In genomic region chr13:46206138-46206537, GRCh38 we compare ENCODE assay signal across 16 cellular contexts. TPM values are rescaled to one million over a fixed set of nuclear protein-coding genes. Genes with fewer than 3 reads are reported as not detected.
DNase-seq lines count a peak whose midpoint lies in the region; ATAC-seq and TF ChIP-seq lines count a peak whose summit lies in the region.
"Had no signal": no experiment of that assay in that cellular context is flagged by ENCODE, and none has a peak within 500 bp of the region (broad histone marks: within the 10 kb centered on the region; RNA-seq: fewer than 3 reads in every experiment).

No MANE protein-coding gene starts in this region.

- H3K4me1 Mint-ChIP-seq in CD8-positive, alpha-beta T cell (ENCODE audit: low read depth): peaks cover 43% of the 10 kb centered on the region
- H3K4me1 Mint-ChIP-seq in activated T-helper 17 cell treated with anti-CD3 and anti-CD28 coated beads, Interleukin-2, amount 50 U/mL, for 72 hours: peaks cover 15% of the 10 kb centered on the region
- peaks cover 14 to 64% (median 43%) of the 10 kb centered on the region in 7 donors for H3K4me1 Mint-ChIP-seq in naive thymus-derived CD4-positive, alpha-beta T cell

- H4K20me1 ChIP-seq in Karpas-422 (ENCODE audit: insufficient read depth, low read depth, low read length): no peaks in the 10 kb centered on the region
- H4K20me1 ChIP-seq: BLaER1 treated with 17β-estradiol and CSF1 and Interleukin-3, amounts not matched to agents 10 nM and 100 nM had no signal

- H3K9me3 Mint-ChIP-seq in CD8-positive, alpha-beta T cell: no peaks in the 10 kb centered on the region
- H3K9me3 Mint-ChIP-seq in activated T-helper 17 cell treated with anti-CD3 and anti-CD28 coated beads, Interleukin-2, amount 50 U/mL, for 72 hours: no peaks in the 10 kb centered on the region
- no peaks in the 10 kb centered on the region for H3K9me3 Mint-ChIP-seq in naive thymus-derived CD4-positive, alpha-beta T cell

- H3K4me2 ChIP-seq in Karpas-422 (ENCODE audit: low read depth, low read length, poor library complexity, severe bottlenecking): no peak overlapping the region

- no peak overlapping the region for H2AFZ ChIP-seq in Karpas-422 (ENCODE audit: low read length)

- H3K27ac ChIP-seq in CD8-positive, alpha-beta T cell (ENCODE audit: low read depth, low read length): no peak overlapping the region
- H3K27ac ChIP-seq in Karpas-422 (ENCODE audit: low read length): no peak overlapping the region
- H3K27ac ChIP-seq in naive thymus-derived CD4-positive, alpha-beta T cell (ENCODE audit: low read depth, low read length): no peak overlapping the region
- H3K27ac ChIP-seq: BLaER1 treated with 17β-estradiol and CSF1 and Interleukin-3, amounts not matched to agents 10 nM and 100 nM; SJSA1 had no signal

- TF ChIP-seq CTCF in CD8-positive, alpha-beta T cell (IDR thresholded peaks at IDR 0.05): no peak

- H3K36me3 ChIP-seq in CD8-positive, alpha-beta T cell (ENCODE audit: insufficient read depth, low read length): no peaks in the 10 kb centered on the region
- H3K36me3 ChIP-seq in Karpas-422 (ENCODE audit: insufficient read depth, low read length): no peaks in the 10 kb centered on the region
- H3K36me3 ChIP-seq in naive thymus-derived CD4-positive, alpha-beta T cell (ENCODE audit: control insufficient read depth in 2 of 3, insufficient read depth in 3 of 3, low read length in 3 of 3): no peaks in the 10 kb centered on the region
- no peaks in the 10 kb centered on the region for H3K36me3 ChIP-seq in MG63
- H3K36me3 ChIP-seq: BLaER1 treated with 17β-estradiol and CSF1 and Interleukin-3, amounts not matched to agents 10 nM and 100 nM; SJSA1 had no signal

- no peaks in the 10 kb centered on the region for H3K9me3 ChIP-seq in CD8-positive, alpha-beta T cell (ENCODE audit: low read length)
- H3K9me3 ChIP-seq in Karpas-422 (ENCODE audit: low read length): no peaks in the 10 kb centered on the region
- H3K9me3 ChIP-seq in naive thymus-derived CD4-positive, alpha-beta T cell (ENCODE audit: control insufficient read depth in 2 of 3, low read length in 3 of 3): no peaks in the 10 kb centered on the region
- H3K9me3 ChIP-seq in MG63: no peaks in the 10 kb centered on the region
- H3K9me3 ChIP-seq: SJSA1 had no signal

- no peak overlapping the region for H3K4me3 Mint-ChIP-seq in CD8-positive, alpha-beta T cell
- no peak overlapping the region for H3K4me3 Mint-ChIP-seq in activated T-helper 17 cell treated with anti-CD3 and anti-CD28 coated beads, Interleukin-2, amount 50 U/mL, for 72 hours
- no peak overlapping the region for H3K4me3 Mint-ChIP-seq in naive thymus-derived CD4-positive, alpha-beta T cell

- CTCF ChIA-PET in CD8-positive, alpha-beta T cell (lab: Charles Lee): no interaction called here
- CTCF ChIA-PET in naive thymus-derived CD4-positive, alpha-beta T cell (lab: Charles Lee): no interaction called here

- no peaks in the 10 kb centered on the region for H3K9me2 ChIP-seq in Karpas-422 (replicated peaks; ENCODE audit: insufficient read depth, low read length)

- no peak for ATAC-seq in CD8-positive, alpha-beta T cell
- ATAC-seq in activated T-helper 17 cell treated with anti-CD3 and anti-CD28 coated beads, Interleukin-2, amount 50 U/mL, for 72 hours (replicated peaks): no peak
- ATAC-seq in naive thymus-derived CD4-positive, alpha-beta T cell: no peak
- ATAC-seq in HG03108 (IDR thresholded peaks at IDR 0.05; ENCODE audit: unreplicated experiment): no peak

- no peaks in the 10 kb centered on the region for H3K79me2 ChIP-seq in Karpas-422 (ENCODE audit: low read length)

- intact Hi-C loops in CD8-positive, alpha-beta T cell (cut with DNase I, micrococcal nuclease): no loop called here
- intact Hi-C loops in naive thymus-derived CD4-positive, alpha-beta T cell (cut with micrococcal nuclease): no loop called here

- no peaks in the 10 kb centered on the region for H3K27me3 Mint-ChIP-seq in CD8-positive, alpha-beta T cell (ENCODE audit: low read depth)
- no peaks in the 10 kb centered on the region for H3K27me3 Mint-ChIP-seq in activated T-helper 17 cell treated with anti-CD3 and anti-CD28 coated beads, Interleukin-2, amount 50 U/mL, for 72 hours
- no peaks in the 10 kb centered on the region for H3K27me3 Mint-ChIP-seq in naive thymus-derived CD4-positive, alpha-beta T cell

- no peak for DNase-seq in CD8-positive, alpha-beta T cell
- peak; percentile 10 for DNase-seq in Karpas-422
- no peak for DNase-seq in naive thymus-derived CD4-positive, alpha-beta T cell
- no peak for DNase-seq in MG63
- DNase-seq in activated gamma-delta T cell (lab: John Stamatoyannopoulos, UW): no peak
- DNase-seq: EL, KG1, NCI-H1417 treated with DMSO at 0.1 percent for 48 hours, NCI-H187 treated with DMSO at 0.1 percent for 48 hours, NCI-H345 had no signal

- H3K27ac Mint-ChIP-seq in CD8-positive, alpha-beta T cell: peak overlapping the region; percentile 68
- H3K27ac Mint-ChIP-seq in activated T-helper 17 cell treated with anti-CD3 and anti-CD28 coated beads, Interleukin-2, amount 50 U/mL, for 72 hours: peak overlapping the region; percentile 44
- peak overlapping the region in 8 of 9 donors; percentile 1 to 82 (median 50) for H3K27ac Mint-ChIP-seq in naive thymus-derived CD4-positive, alpha-beta T cell

- POLR2A ChIA-PET in CD8-positive, alpha-beta T cell (lab: Charles Lee): interaction anchor here (1.0 kb wide), 1 partner anchor 90 kb away, joined by 4 read pairs; no protein-coding TSS in a partner anchor
- POLR2A ChIA-PET in naive thymus-derived CD4-positive, alpha-beta T cell (lab: Charles Lee): interaction anchor here (1.0 kb wide), 1 partner anchor 34 kb away, joined by 4 read pairs; no protein-coding TSS in a partner anchor

- peaks cover 1% of the 10 kb centered on the region for H3K36me3 Mint-ChIP-seq in CD8-positive, alpha-beta T cell
- H3K36me3 Mint-ChIP-seq in activated T-helper 17 cell treated with anti-CD3 and anti-CD28 coated beads, Interleukin-2, amount 50 U/mL, for 72 hours (ENCODE audit: low read depth): no peaks in the 10 kb centered on the region
- peaks cover 0 to 9% (median 0%) of the 10 kb centered on the region in 5 donors for H3K36me3 Mint-ChIP-seq in naive thymus-derived CD4-positive, alpha-beta T cell

- no peaks in the 10 kb centered on the region for H3K27me3 ChIP-seq in CD8-positive, alpha-beta T cell (ENCODE audit: insufficient read depth, low read length)
- H3K27me3 ChIP-seq in Karpas-422 (ENCODE audit: low read length) (no peaks in the 10 kb centered on the region), MG63 (no peaks in the 10 kb centered on the region)
- no peaks in the 10 kb centered on the region for H3K27me3 ChIP-seq in naive thymus-derived CD4-positive, alpha-beta T cell (ENCODE audit: control insufficient read depth in 2 of 2, insufficient read depth in 2 of 2, low read length in 2 of 2)
- H3K27me3 ChIP-seq: SJSA1 had no signal

- H3K4me1 ChIP-seq in CD8-positive, alpha-beta T cell (ENCODE audit: insufficient read depth, low read length): peaks cover 30% of the 10 kb centered on the region
- H3K4me1 ChIP-seq in Karpas-422 (ENCODE audit: low read length): peaks cover 2% of the 10 kb centered on the region
- peaks cover 14 to 18% of the 10 kb centered on the region in 2 donors for H3K4me1 ChIP-seq in naive thymus-derived CD4-positive, alpha-beta T cell (ENCODE audit: control insufficient read depth in 2 of 2, insufficient read depth in 2 of 2, low read length in 2 of 2)
- H3K4me1 ChIP-seq: SJSA1 had no signal

- H3K4me3 ChIP-seq in CD8-positive, alpha-beta T cell (ENCODE audit: low read depth, low read length): no peak overlapping the region
- H3K4me3 ChIP-seq in Karpas-422 (ENCODE audit: low read length) (no peak overlapping the region), MG63 (no peak overlapping the region)
- H3K4me3 ChIP-seq in naive thymus-derived CD4-positive, alpha-beta T cell (ENCODE audit: low read length): no peak overlapping the region
- H3K4me3 ChIP-seq: BLaER1 treated with 17β-estradiol and CSF1 and Interleukin-3, amounts not matched to agents 10 nM and 100 nM; SJSA1 had no signal

- no peak overlapping the region for H3K9ac ChIP-seq in Karpas-422 (ENCODE audit: low read length)
- H3K9ac ChIP-seq: BLaER1 treated with 17β-estradiol and CSF1 and Interleukin-3, amounts not matched to agents 10 nM and 100 nM had no signal

RNA-seq across cellular contexts. Expression of gene LRRC63, which starts 5.6 kb away (rescaled TPM):
- under 1 TPM; 0.22 to 0.31 TPM for total RNA-seq in CD8-positive, alpha-beta T cell
- total RNA-seq in Karpas-422 (2014; rRNA removed; shearing (Covaris generic); ENCODE audit: low replicate concordance): not detected in 2 replicates
- total RNA-seq in activated T-helper 17 cell treated with anti-CD3 and anti-CD28 coated beads, Interleukin-2, amount 50 U/mL, for 72 hours: 1 to 10 TPM; 1.0 to 1.3 TPM
- total RNA-seq in naive thymus-derived CD4-positive, alpha-beta T cell: under 1 TPM; 0.19 to 0.80 (median 0.49) TPM
- under 1 TPM in 1 of 2 donors, not detected in 1; 0.31 TPM for polyA plus RNA-seq in naive thymus-derived CD4-positive, alpha-beta T cell
- 0.16 TPM in 1 of 2 replicates, not detected in the other for total RNA-seq in MG63 (2014; rRNA removed; shearing (Covaris generic); ENCODE audit: low replicate concordance)
- total RNA-seq: H4, M059J, SJSA1 had no signal

RNA-seq across cellular contexts. Expression of gene LCP1, which starts 24.2 kb away (rescaled TPM):
- total RNA-seq in CD8-positive, alpha-beta T cell: 100 to 1,000 TPM; 241 to 252 TPM
- total RNA-seq in Karpas-422 (2014; rRNA removed; shearing (Covaris generic); ENCODE audit: low replicate concordance): 352 and 415 TPM in 2 replicates
- total RNA-seq in activated T-helper 17 cell treated with anti-CD3 and anti-CD28 coated beads, Interleukin-2, amount 50 U/mL, for 72 hours: 100 to 1,000 TPM; 727 to 916 TPM
- total RNA-seq in naive thymus-derived CD4-positive, alpha-beta T cell: 100 to 1,000 TPM; 293 to 989 (median 355) TPM
- polyA plus RNA-seq in naive thymus-derived CD4-positive, alpha-beta T cell: 100 to 1,000 TPM; 764 to 902 TPM
- total RNA-seq in MG63 (2014; rRNA removed; shearing (Covaris generic); ENCODE audit: low replicate concordance): 0.57 and 0.63 TPM in 2 replicates

Comparison
In these comparisons a context has a peak if more than half of its experiments do, and no peak if none do; other contexts are left out.
1. RNA of gene LCP1, which starts 24.2 kb away (total RNA-seq): 727 to 916 TPM in activated T-helper 17 cell treated with anti-CD3 and anti-CD28 coated beads, Interleukin-2, amount 50 U/mL, for 72 hours, 352 to 415 TPM in Karpas-422, 293 to 989 TPM in naive thymus-derived CD4-positive, alpha-beta T cell and 241 to 252 TPM in CD8-positive, alpha-beta T cell; 0.57 to 0.63 TPM in MG63; every median in the first group is over 100 times any median in the second.
2. Peak in every context shown above with its lines, with median percentiles within 50 percentile points of each other: H3K27ac Mint-ChIP-seq.